Comparison of ENCODE assay signal across 1 cellular context in genomic region chr19:58380037-58380735, GRCh38.
TF ChIP-seq lines count a peak whose summit lies in the region.

No MANE protein-coding gene starts in this region.

TF ChIP-seq in GM12878, 131 proteins besides CTCF, POLR2A, EP300 and RAD21:
- TF ChIP-seq CBX5 (IDR thresholded peaks at IDR 0.05; ENCODE audit: low read depth): no peak; the same call in 1 of the 2 replicates
- TF ChIP-seq NBN (IDR thresholded peaks at IDR 0.05): 0 out of 2 replicates have a peak, but pooled peaks have one; percentile 64
- TF ChIP-seq MEF2B (IDR thresholded peaks at IDR 0.05; ENCODE audit: partially characterized antibody, poor library complexity, severe bottlenecking): peak; percentile 72
- TF ChIP-seq ZNF217 (IDR thresholded peaks at IDR 0.05): no peak
- TF ChIP-seq EED (IDR thresholded peaks at IDR 0.05; ENCODE audit: low read depth): peak; percentile 50; the same call in 1 of the 2 replicates
- no peak for TF ChIP-seq MEF2A (IDR thresholded peaks at IDR 0.05; ENCODE audit: insufficient read depth, low read depth, low read length)
- peak in 1 of 2 experiments; percentile 17; a peak in 1 of 4 replicates for TF ChIP-seq IKZF2 (IDR thresholded peaks at IDR 0.05)
- peak; percentile 73 for TF ChIP-seq NR2F1 (conservative IDR thresholded peaks at IDR 0.05)
- no peak for TF ChIP-seq RCOR1 (conservative IDR thresholded peaks at IDR 0.05; ENCODE audit: low read depth, low read length)
- no peak for TF ChIP-seq NFIC (IDR thresholded peaks at IDR 0.05; ENCODE audit: low read depth, low read length)
- no peak for TF ChIP-seq MXI1 (IDR thresholded peaks at IDR 0.05; ENCODE audit: low read depth, low read length)
- TF ChIP-seq HDGF (IDR thresholded peaks at IDR 0.05): peak; percentile 85; the same call in 1 of the 2 replicates
- TF ChIP-seq, protein P1, sequence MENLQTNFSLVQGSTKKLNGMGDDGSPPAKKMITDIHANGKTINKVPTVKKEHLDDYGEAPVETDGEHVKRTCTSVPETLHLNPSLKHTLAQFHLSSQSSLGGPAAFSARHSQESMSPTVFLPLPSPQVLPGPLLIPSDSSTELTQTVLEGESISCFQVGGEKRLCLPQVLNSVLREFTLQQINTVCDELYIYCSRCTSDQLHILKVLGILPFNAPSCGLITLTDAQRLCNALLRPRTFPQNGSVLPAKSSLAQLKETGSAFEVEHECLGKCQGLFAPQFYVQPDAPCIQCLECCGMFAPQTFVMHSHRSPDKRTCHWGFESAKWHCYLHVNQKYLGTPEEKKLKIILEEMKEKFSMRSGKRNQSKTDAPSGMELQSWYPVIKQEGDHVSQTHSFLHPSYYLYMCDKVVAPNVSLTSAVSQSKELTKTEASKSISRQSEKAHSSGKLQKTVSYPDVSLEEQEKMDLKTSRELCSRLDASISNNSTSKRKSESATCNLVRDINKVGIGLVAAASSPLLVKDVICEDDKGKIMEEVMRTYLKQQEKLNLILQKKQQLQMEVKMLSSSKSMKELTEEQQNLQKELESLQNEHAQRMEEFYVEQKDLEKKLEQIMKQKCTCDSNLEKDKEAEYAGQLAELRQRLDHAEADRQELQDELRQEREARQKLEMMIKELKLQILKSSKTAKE (IDR thresholded peaks at IDR 0.05; ENCODE audit: low read depth, poor library complexity, severe bottlenecking): no peak
